In genomic region chr5:140546851-140547507, GRCh38 we compare ENCODE assay signal across 8 cellular contexts. TPM values are rescaled to one million over a fixed set of nuclear protein-coding genes. Genes with fewer than 3 reads are reported as not detected.
A peak's percentile ranks its signal among the peaks of the same experiment; 100 is the strongest.
DNase-seq lines count a peak whose midpoint lies in the region; ATAC-seq and TF ChIP-seq lines count a peak whose summit lies in the region.

No MANE protein-coding gene starts in this region.

- H3K27ac Mint-ChIP-seq in natural killer cell = peak overlapping the region; percentile 87 to 95

- intact Hi-C loops in natural killer cell (cut with micrococcal nuclease) = loop anchor here (1.0 to 5.0 kb wide), 5 partner anchors 10 to 155 kb away; partner anchors contain the start of genes ANKHD1, APBB3, SLC35A4 and SRA1

- H3K4me3 ChIP-seq in BE2C (ENCODE audit: low read depth, low read length) = peak overlapping the region; percentile 57
- peak overlapping the region; percentile 71 for H3K4me3 ChIP-seq in effector memory CD4-positive, alpha-beta T cell (ENCODE audit: insufficient read depth, low read depth, low read length, poor library complexity, severe bottlenecking)

- H3K9me3 Mint-ChIP-seq in natural killer cell = no peaks in the 10 kb centered on the region

- H3K9me3 ChIP-seq in BE2C (no peaks in the 10 kb centered on the region), KOPT-K1 (ENCODE audit: insufficient read depth, low read length, poor library complexity, severe bottlenecking) (no peaks in the 10 kb centered on the region)
- no peaks in the 10 kb centered on the region for H3K9me3 ChIP-seq in effector memory CD4-positive, alpha-beta T cell (ENCODE audit: control insufficient read depth, low read length)

- no peak for TF ChIP-seq CTCF in BE2C (IDR thresholded peaks at IDR 0.05; ENCODE audit: low read depth, low read length)
- TF ChIP-seq CTCF in natural killer cell (IDR thresholded peaks at IDR 0.05) = no peak

- peaks cover 43% of the 10 kb centered on the region for H3K36me3 ChIP-seq in BE2C
- H3K36me3 ChIP-seq in KOPT-K1 (ENCODE audit: insufficient read depth, low read length) = peaks cover 86% of the 10 kb centered on the region
- peaks cover 42% of the 10 kb centered on the region for H3K36me3 ChIP-seq in effector memory CD4-positive, alpha-beta T cell (ENCODE audit: control insufficient read depth, insufficient read depth, low read length)

- peak overlapping the region; percentile 71 for H3K27ac ChIP-seq in KOPT-K1 (ENCODE audit: low read depth, low read length, poor library complexity, severe bottlenecking)
- H3K27ac ChIP-seq in effector memory CD4-positive, alpha-beta T cell (ENCODE audit: insufficient read depth, low read length, poor library complexity, severe bottlenecking) = peak overlapping the region; percentile 83

- peaks cover 11% of the 10 kb centered on the region for H3K36me3 Mint-ChIP-seq in natural killer cell

- no peaks in the 10 kb centered on the region for H3K27me3 ChIP-seq in BE2C
- no peaks in the 10 kb centered on the region for H3K27me3 ChIP-seq in effector memory CD4-positive, alpha-beta T cell (replicated peaks; ENCODE audit: control insufficient read depth, insufficient read depth, low read length, poor library complexity, severe bottlenecking)

- H3K4me1 Mint-ChIP-seq in natural killer cell = peaks cover 26 to 28% of the 10 kb centered on the region in 2 donors

- no peaks in the 10 kb centered on the region for H3K27me3 Mint-ChIP-seq in natural killer cell (ENCODE audit: low read depth in 2 of 2)

- DNase-seq in BE2C (no peak), natural killer cell (no peak), NCI-H2029 treated with DMSO at 0.1 percent for 48 hours (lab: John Stamatoyannopoulos, UW) (no peak)
- no peak for DNase-seq in effector memory CD4-positive, alpha-beta T cell

- peaks cover 16% of the 10 kb centered on the region for H3K4me1 ChIP-seq in BE2C
- peaks cover 23% of the 10 kb centered on the region for H3K4me1 ChIP-seq in effector memory CD4-positive, alpha-beta T cell (ENCODE audit: control insufficient read depth, insufficient read depth, low read length, poor library complexity, severe bottlenecking)

- ATAC-seq in natural killer cell (peak in 1 of 3 donors; percentile 0), HG03457 (IDR thresholded peaks at IDR 0.05; ENCODE audit: unreplicated experiment) (no peak), GM18909 (IDR thresholded peaks at IDR 0.05; ENCODE audit: poor library complexity, unreplicated experiment) (no peak), HG02870 (IDR thresholded peaks at IDR 0.05; ENCODE audit: unreplicated experiment) (no peak)

- peak overlapping the region; percentile 86 for H3K4me3 Mint-ChIP-seq in natural killer cell

RNA-seq across cellular contexts. Expression of gene EIF4EBP3, which starts 0.5 kb away (rescaled TPM):
- 3.6 TPM for polyA plus RNA-seq in BE2C (2012; ENCODE audit: insufficient read depth, insufficient read length, low read depth)
- total RNA-seq in natural killer cell = 1 to 10 TPM; 5.8 to 9.4 (median 6.0) TPM

RNA-seq across cellular contexts. Expression of gene SRA1, which starts 10.3 kb away (rescaled TPM):
- 143 TPM for polyA plus RNA-seq in BE2C (2012; ENCODE audit: insufficient read depth, insufficient read length, low read depth)
- 10 to 100 TPM; 42.2 to 66.4 (median 59.4) TPM for total RNA-seq in natural killer cell

RNA-seq across cellular contexts. Expression of gene APBB3, which starts 17.4 kb away (rescaled TPM):
- polyA plus RNA-seq in BE2C (2012; ENCODE audit: insufficient read depth, insufficient read length, low read depth) = 167 TPM
- total RNA-seq in natural killer cell = 10 to 100 TPM; 44.0 to 44.9 (median 44.4) TPM

RNA-seq across cellular contexts. Expression of gene SLC35A4, which starts 17.6 kb away (rescaled TPM):
- 238 TPM for polyA plus RNA-seq in BE2C (2012; ENCODE audit: insufficient read depth, insufficient read length, low read depth)
- 10 to 100 TPM; 63.1 to 76.1 (median 72.3) TPM for total RNA-seq in natural killer cell
